In genomic region chr6:7108964-7109836, GRCh38 we compare ENCODE assay signal across 8 cellular contexts. TPM values are rescaled to one million over a fixed set of nuclear protein-coding genes. Genes with fewer than 3 reads are reported as not detected.
A peak's percentile ranks its signal among the peaks of the same experiment; 100 is the strongest.
DNase-seq lines count a peak whose midpoint lies in the region; ATAC-seq, FAIRE-seq and TF ChIP-seq lines count a peak whose summit lies in the region.

No MANE protein-coding gene starts in this region.

- peak overlapping the region; percentile 42 for H2AFZ ChIP-seq in osteoblast (ENCODE audit: low read length)

- peak overlapping the region; percentile 74 to 94 (median 90) for H3K4me2 ChIP-seq in BLaER1 treated with 17β-estradiol and CSF1 and Interleukin-3, amounts not matched to agents 10 nM and 100 nM
- H3K4me2 ChIP-seq in osteoblast (ENCODE audit: insufficient read depth, low read length), result peak overlapping the region; percentile 91

- H3K4me3 ChIP-seq in BLaER1 treated with 17β-estradiol and CSF1 and Interleukin-3, amounts not matched to agents 10 nM and 100 nM, result peak overlapping the region; percentile 85 to 98 (median 93)
- H3K4me3 ChIP-seq in HFF-Myc (replicated peaks; ENCODE audit: low read depth, low read length) (peak overlapping the region; percentile 97), gastroesophageal sphincter (peak overlapping the region; percentile 73 to 87), osteoblast (ENCODE audit: insufficient read depth, low read length) (peak overlapping the region; percentile 87)

- peaks cover 47 to 51% (median 49%) of the 10 kb centered on the region in 11 experiments for H4K20me1 ChIP-seq in BLaER1 treated with 17β-estradiol and CSF1 and Interleukin-3, amounts not matched to agents 10 nM and 100 nM
- H4K20me1 ChIP-seq in osteoblast (ENCODE audit: insufficient read depth, low read length), result peaks cover 43% of the 10 kb centered on the region

- H3K27me3 ChIP-seq in BLaER1 treated with 17β-estradiol and CSF1 and Interleukin-3, amounts not matched to agents 10 nM and 100 nM, result no peaks in the 10 kb centered on the region
- H3K27me3 ChIP-seq in gastroesophageal sphincter, result no peaks in the 10 kb centered on the region
- no peaks in the 10 kb centered on the region for H3K27me3 ChIP-seq in osteoblast (ENCODE audit: insufficient read depth, low read length)

- TF ChIP-seq CTCF in HFF-Myc (IDR thresholded peaks at IDR 0.05; ENCODE audit: low read depth, low read length, missing control alignments) (no peak), gastroesophageal sphincter (IDR thresholded peaks at IDR 0.05) (no peak), osteoblast (IDR thresholded peaks at IDR 0.05; ENCODE audit: extremely low read depth, low read depth, low read length) (no peak)

- peak in 1 of 2 donors; percentile 37 for TF ChIP-seq POLR2A in gastroesophageal sphincter (IDR thresholded peaks at IDR 0.05)

- H3K9me3 ChIP-seq in BLaER1 treated with 17β-estradiol and CSF1 and Interleukin-3, amounts not matched to agents 10 nM and 100 nM (replicated peaks in 1 of 11), result no peaks in the 10 kb centered on the region
- H3K9me3 ChIP-seq in gastroesophageal sphincter, result no peaks in the 10 kb centered on the region
- no peaks in the 10 kb centered on the region for H3K9me3 ChIP-seq in osteoblast (ENCODE audit: low read depth, low read length)

- peaks cover 12% of the 10 kb centered on the region for H3K36me3 Mint-ChIP-seq in activated naive CD4-positive, alpha-beta T cell treated with anti-CD3 and anti-CD28 coated beads, Interleukin-2, amount 10 ng/mL, durations not matched to agents 7 days and 5 days

- H3K27ac ChIP-seq in BLaER1 treated with 17β-estradiol and CSF1 and Interleukin-3, amounts not matched to agents 10 nM and 100 nM, result peak overlapping the region; percentile 86 to 98 (median 94)
- H3K27ac ChIP-seq in gastroesophageal sphincter, result peak overlapping the region; percentile 94 to 99 (median 98)
- H3K27ac ChIP-seq in osteoblast (ENCODE audit: low read depth, low read length), result peak overlapping the region; percentile 68

- WGBS in gastroesophageal sphincter (ENCODE audit: low coverage in 1 of 2), 2 donors, result 0% methylated on average over 9 of the region's 86 CpGs; no CpG with 5 or more reads in 1 of the 2 donors

- H3K4me1 Mint-ChIP-seq in activated naive CD4-positive, alpha-beta T cell treated with anti-CD3 and anti-CD28 coated beads, Interleukin-2, amount 10 ng/mL, durations not matched to agents 7 days and 5 days, result peaks cover 55% of the 10 kb centered on the region

- DNase-seq in HFF-Myc (ENCODE audit: extremely low read depth, low read depth) (peak; percentile 20), RCC 7860 (ENCODE audit: low spot score) (peak; percentile 57), osteoblast (ENCODE audit: insufficient read length, low spot score, missing footprints) (peak; percentile 94), NCI-H1092 treated with DMSO at 0.1 percent for 48 hours (lab: John Stamatoyannopoulos, UW) (no peak)
- DNase-seq in activated naive CD4-positive, alpha-beta T cell treated with anti-CD3 and anti-CD28 coated beads, Interleukin-2, amount 10 ng/mL, durations not matched to agents 7 days and 5 days, result peak; percentile 59

- peak overlapping the region; percentile 91 for H3K4me3 Mint-ChIP-seq in activated naive CD4-positive, alpha-beta T cell treated with anti-CD3 and anti-CD28 coated beads, Interleukin-2, amount 10 ng/mL, durations not matched to agents 7 days and 5 days

- H3K27me3 Mint-ChIP-seq in activated naive CD4-positive, alpha-beta T cell treated with anti-CD3 and anti-CD28 coated beads, Interleukin-2, amount 10 ng/mL, durations not matched to agents 7 days and 5 days, result peaks cover 9% of the 10 kb centered on the region

- H3K9me3 Mint-ChIP-seq in activated naive CD4-positive, alpha-beta T cell treated with anti-CD3 and anti-CD28 coated beads, Interleukin-2, amount 10 ng/mL, durations not matched to agents 7 days and 5 days, result no peaks in the 10 kb centered on the region

- peaks cover 56% of the 10 kb centered on the region for H3K79me2 ChIP-seq in osteoblast (ENCODE audit: insufficient read depth, low read length)

- no peak for TF ChIP-seq EP300 in gastroesophageal sphincter (IDR thresholded peaks at IDR 0.05)

- no peak for FAIRE-seq in RCC 7860 (lab: Jason Lieb, UNC)

- H3K36me3 ChIP-seq in BLaER1 treated with 17β-estradiol and CSF1 and Interleukin-3, amounts not matched to agents 10 nM and 100 nM, result peaks cover 0 to 12% (median 0%) of the 10 kb centered on the region in 11 experiments; a peak in 3 of 22 replicates
- H3K36me3 ChIP-seq in gastroesophageal sphincter (no peaks in the 10 kb centered on the region), osteoblast (ENCODE audit: insufficient read depth, low read length) (no peaks in the 10 kb centered on the region)

- peak; percentile 73 for ATAC-seq in gastroesophageal sphincter
- ATAC-seq in GM19397 (IDR thresholded peaks at IDR 0.05; ENCODE audit: unreplicated experiment), result no peak

- peak overlapping the region; percentile 91 to 96 (median 94) for H3K9ac ChIP-seq in BLaER1 treated with 17β-estradiol and CSF1 and Interleukin-3, amounts not matched to agents 10 nM and 100 nM

- CTCF ChIA-PET in activated naive CD4-positive, alpha-beta T cell treated with anti-CD3 and anti-CD28 coated beads, Interleukin-2, amount 10 ng/mL, durations not matched to agents 7 days and 5 days (lab: Charles Lee), result interaction anchor here (1.3 to 1.4 kb wide), 2 partner anchors 19 to 38 kb away, joined by 3 to 4 read pairs; no protein-coding TSS in a partner anchor

- peak overlapping the region; percentile 91 for H3K27ac Mint-ChIP-seq in activated naive CD4-positive, alpha-beta T cell treated with anti-CD3 and anti-CD28 coated beads, Interleukin-2, amount 10 ng/mL, durations not matched to agents 7 days and 5 days

- peaks cover 48 to 60% (median 58%) of the 10 kb centered on the region in 10 experiments for H3K4me1 ChIP-seq in BLaER1 treated with 17β-estradiol and CSF1 and Interleukin-3, amounts not matched to agents 10 nM and 100 nM
- H3K4me1 ChIP-seq in gastroesophageal sphincter, result peaks cover 0 to 55% (median 12%) of the 10 kb centered on the region in 3 donors
- peaks cover 23% of the 10 kb centered on the region for H3K4me1 ChIP-seq in osteoblast (ENCODE audit: insufficient read depth, low read length)

RNA-seq across cellular contexts. Expression of gene RREB1, which starts 1.4 kb away (rescaled TPM):
- total RNA-seq in gastroesophageal sphincter (10 to 100 TPM; 20.3 to 40.8 (median 28.1) TPM), osteoblast (25.9 and 29.3 TPM in 2 replicates)
